34 cellular contexts compared by ENCODE assay signal in the genomic region with DNA sequence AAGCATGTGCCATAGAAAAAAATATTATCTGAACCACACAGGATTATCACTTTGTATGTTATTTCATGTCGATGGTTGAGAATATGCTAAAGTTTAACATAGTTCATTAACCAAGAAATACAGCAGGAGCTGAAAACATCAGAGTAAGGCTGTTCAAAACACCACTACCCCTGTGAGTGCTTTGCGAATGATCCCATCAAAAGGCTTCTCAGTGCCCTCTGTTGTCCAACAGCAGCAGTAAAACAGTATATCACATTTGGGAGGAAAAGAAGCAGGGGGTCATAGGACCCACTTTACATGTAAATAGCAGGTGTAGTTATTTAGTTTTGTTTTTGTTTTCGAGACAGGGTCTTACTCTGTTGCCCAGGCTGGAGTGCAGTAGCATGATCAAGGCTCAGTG.
"Had no signal": no experiment of that assay in that cellular context is flagged by ENCODE, and none has a peak within 500 bp of the region (broad histone marks: within the 10 kb centered on the region; RNA-seq: fewer than 3 reads in every experiment).

No MANE protein-coding gene starts in this region.

- H3K36me3 ChIP-seq: adrenal gland, esophagus squamous epithelium, left lung, pancreas, prostate gland, sigmoid colon, stomach, thyroid gland, upper lobe of right lung, WERI-Rb-1 had no signal

- H3K4me1 ChIP-seq: adrenal gland, pancreas, prostate gland, thyroid gland, upper lobe of right lung had no signal

- FAIRE-seq: colon, endometrium, islet of Langerhans, pancreas, small intestine, TTC549 had no signal

- ATAC-seq: activated CD4-positive, CD25-positive, alpha-beta regulatory T cell treated with anti-CD3 and anti-CD28 coated beads, Interleukin-2, amount 50 U/mL, for 24 hours; body of pancreas; left lung; mucosa of descending colon; pancreas; stimulated activated naive B cell treated with anti-CD40 and anti-IgM and Interleukin-4, amounts not matched to agents 10 μg/mL and 1 μg/mL and 100 μg/mL, for 72 hours; upper lobe of right lung had no signal

- H3K27ac ChIP-seq: adrenal gland, body of pancreas, epithelial cell of prostate, esophagus squamous epithelium, left lung, pancreas, prostate gland, sigmoid colon, stomach, thyroid gland, upper lobe of right lung, WERI-Rb-1 had no signal

- DNase-seq: activated CD4-positive, alpha-beta T cell treated with anti-CD3 and anti-CD28 coated beads for 48 hours; activated CD4-positive, alpha-beta T cell treated with anti-CD3 and anti-CD28 coated beads, Interleukin-2, amount 50 U/mL, for 48 hours; activated CD8-positive, alpha-beta memory T cell treated with anti-CD3 and anti-CD28 coated beads for 24 hours; activated effector memory CD4-positive, alpha-beta T cell treated with anti-CD3 and anti-CD28 coated beads, Interleukin-2, amount 50 U/mL, for 16 hours; activated naive CD4-positive, alpha-beta T cell treated with anti-CD3 and anti-CD28 coated beads for 36 hours; activated naive CD8-positive, alpha-beta T cell treated with anti-CD3 and anti-CD28 coated beads for 36 hours; adrenal gland; aorta; body of pancreas; dermis blood vessel endothelial cell; effector CD4-positive, alpha-beta T cell; esophagus squamous epithelium; foreskin melanocyte; left lung; mucosa of descending colon; nucleus accumbens; pancreas; retina; sigmoid colon; small intestine; stimulated activated CD4-positive, alpha-beta T cell treated with anti-CD3 and anti-CD28 coated beads, Interleukin-1b, Interleukin-23, amount 100 ng/mL, for 48 hours; stimulated activated naive B cell treated with anti-CD40 and anti-IgM and Interleukin-4, amounts not matched to agents 10 μg/mL and 1 μg/mL and 100 μg/mL, for 72 hours; stomach; T-helper 9 cell; thyroid gland; upper lobe of right lung; WERI-Rb-1 had no signal

- H3K27me3 ChIP-seq: adrenal gland, body of pancreas, esophagus squamous epithelium, left lung, pancreas, sigmoid colon, stomach, thyroid gland, upper lobe of right lung had no signal

- H3K9me3 ChIP-seq: adrenal gland, body of pancreas, esophagus squamous epithelium, left lung, mucosa of descending colon, pancreas, prostate gland, sigmoid colon, stomach, thyroid gland, upper lobe of right lung had no signal

- H3K4me3 ChIP-seq: adrenal gland, body of pancreas, esophagus squamous epithelium, left lung, mucosa of descending colon, pancreas, prostate gland, sigmoid colon, stomach, thyroid gland, upper lobe of right lung had no signal
